ENCODE assay signal across 23 cellular contexts in genomic region chr1:170819781-170820180, GRCh38.
"Had no signal": no experiment of that assay in that cellular context is flagged by ENCODE, and none has a peak within 500 bp of the region (broad histone marks: within the 10 kb centered on the region; RNA-seq: fewer than 3 reads in every experiment).

No MANE protein-coding gene starts in this region.

- H3K9me3 ChIP-seq: SJSA1 had no signal

- FAIRE-seq: HTR-8/SVneo, K562, RCC 7860 had no signal

- H3K9ac ChIP-seq: KMS-11 had no signal

- H3K27me3 Mint-ChIP-seq: IgD-negative memory B cell had no signal

- DNase-seq: Kasumi-1, MM.1S, NCI-H1092 treated with DMSO at 0.1 percent for 48 hours, NCI-H1436, NCI-H187, NCI-H2029, NCI-H2081 treated with DMSO at 0.1 percent for 48 hours, NCI-H2171, NCI-H345, NCI-H69, NCI-H774, Right ventricle myocardium superior, RPMI8226, SIG-M5, T-helper 1 cell had no signal

- ATAC-seq: K562 had no signal

- H3K36me3 Mint-ChIP-seq: IgD-negative memory B cell had no signal

- H3K36me3 ChIP-seq: SJSA1 had no signal

- H3K4me1 ChIP-seq: SJSA1 had no signal

- H3K4me1 Mint-ChIP-seq: IgD-negative memory B cell had no signal

- H3K27ac ChIP-seq: HL-60, KMS-11, SJSA1, SK-N-MC had no signal

- H3K27me3 ChIP-seq: SJSA1 had no signal

- H3K27ac Mint-ChIP-seq: IgD-negative memory B cell had no signal

- H3K4me3 Mint-ChIP-seq: IgD-negative memory B cell had no signal

- H3K4me3 ChIP-seq: K562, SJSA1, SK-N-MC had no signal

- H3K4me2 ChIP-seq: KMS-11 had no signal
